14 cellular contexts compared by ENCODE assay signal in genomic region chr2:83517727-83518368, GRCh38.
"Had no signal": no experiment of that assay in that cellular context is flagged by ENCODE, and none has a peak within 500 bp of the region (broad histone marks: within the 10 kb centered on the region; RNA-seq: fewer than 3 reads in every experiment).

No MANE protein-coding gene starts in this region.

- H3K4me1 ChIP-seq: neural progenitor cell, pancreas had no signal

- H3K9me3 ChIP-seq: pancreas, thoracic aorta had no signal

- H3K27ac ChIP-seq: neural progenitor cell, pancreas, thoracic aorta had no signal

- H3K27me3 ChIP-seq: neural progenitor cell, pancreas had no signal

- H3K4me2 ChIP-seq: neural progenitor cell had no signal

- ATAC-seq: left cardiac atrium, pancreas had no signal

- H3K4me3 ChIP-seq: lung, neural progenitor cell, pancreas, thoracic aorta had no signal

- H3K9ac ChIP-seq: neural progenitor cell had no signal

- H2AFZ ChIP-seq: neural progenitor cell had no signal

- H3K36me3 ChIP-seq: neural progenitor cell, pancreas, thoracic aorta had no signal

- DNase-seq: activated effector memory CD4-positive, alpha-beta T cell treated with Interleukin-2 at 50 U/mL for 16 hours; activated naive CD8-positive, alpha-beta T cell treated with anti-CD3 and anti-CD28 coated beads for 36 hours; activated T-cell treated with anti-CD3 and anti-CD28 coated beads, Interleukin-2, amount 50 U/mL, for 1 hour; cerebellar nuclear complex; dermis blood vessel endothelial cell; hypothalamus; left cardiac atrium; midbrain; stimulated activated CD4-positive, alpha-beta T cell treated with anti-CD3 and anti-CD28 coated beads, Interleukin-4, amount 100 ng/mL, for 1 hour; stimulated activated CD8-positive, alpha-beta memory T cell treated with anti-CD3 and anti-CD28 coated beads, Interleukin-4, amount 100 ng/mL, for 48 hours had no signal
